ENCODE assay signal across 8 cellular contexts in the genomic region with DNA sequence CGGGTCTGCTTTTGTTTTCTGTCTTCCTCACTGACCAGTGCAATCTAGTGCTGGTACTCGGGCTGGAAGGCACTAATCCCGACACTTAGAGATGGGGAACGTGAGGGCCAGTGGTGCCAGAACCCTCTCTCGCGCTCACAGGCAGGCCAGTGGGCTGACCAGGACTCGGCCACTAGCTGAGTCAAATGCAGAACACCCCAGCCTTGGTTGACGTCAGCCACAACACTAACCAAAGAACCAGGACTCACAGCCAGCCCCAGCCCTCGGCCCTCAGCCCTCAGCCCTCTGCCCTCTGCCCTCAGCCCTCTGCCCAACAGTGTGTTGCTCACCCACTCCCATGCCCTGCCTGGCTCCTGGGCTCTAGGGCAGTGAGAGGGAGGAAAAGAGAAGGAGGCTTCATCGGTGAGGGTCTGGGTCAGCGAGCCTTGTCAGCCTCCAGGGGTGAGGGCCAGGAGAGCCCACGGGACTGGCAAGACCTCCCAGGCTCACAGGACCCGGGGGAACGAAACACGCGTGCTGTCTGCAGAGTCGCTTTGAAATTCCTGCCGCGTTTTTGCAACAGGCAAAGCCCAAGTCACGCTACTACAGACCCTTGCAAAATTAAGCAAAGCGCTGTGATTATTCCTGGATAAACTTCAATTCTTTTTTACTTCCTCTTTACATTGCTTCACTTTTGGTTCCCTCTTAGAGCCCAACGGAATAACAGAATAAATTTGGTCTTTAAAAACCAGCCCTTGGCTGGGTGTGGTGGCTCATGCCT. TPM values are rescaled to one million over a fixed set of nuclear protein-coding genes. Genes with fewer than 3 reads are reported as not detected.
DNase-seq lines count a peak whose midpoint lies in the region; ATAC-seq and TF ChIP-seq lines count a peak whose summit lies in the region.

No MANE protein-coding gene starts in this region.

- peaks cover 0 to 2% (median 0%) of the 10 kb centered on the region in 7 donors for H3K9me3 Mint-ChIP-seq in CD14-positive monocyte
- no peaks in the 10 kb centered on the region for H3K9me3 Mint-ChIP-seq in stimulated activated naive CD8-positive, alpha-beta T cell treated with anti-CD3 and anti-CD28 coated beads, Interleukin-15, amount 100 ng/mL, for 72 hours

- ATAC-seq in GM19351 (IDR thresholded peaks at IDR 0.05; ENCODE audit: unreplicated experiment) (no peak), HG03039 (IDR thresholded peaks at IDR 0.05; ENCODE audit: unreplicated experiment) (no peak)
- no peak for ATAC-seq in stimulated activated naive CD8-positive, alpha-beta T cell treated with anti-CD3 and anti-CD28 coated beads, Interleukin-15, amount 100 ng/mL, for 72 hours

- DNase-seq in CD14-positive monocyte (ENCODE audit: low spot score) (peak; percentile 76), SIG-M5 treated with dmso at 0.1 percent for 504 hours (lab: John Stamatoyannopoulos, UW; ENCODE audit: unreplicated experiment) (peak; percentile 94), fibroblast of pulmonary artery (ENCODE audit: low read depth) (peak; percentile 36), pons (ENCODE audit: low spot score) (peak; percentile 69), NAMALWA (ENCODE audit: low spot score) (no peak)
- no peak for DNase-seq in stimulated activated naive CD8-positive, alpha-beta T cell treated with anti-CD3 and anti-CD28 coated beads, Interleukin-15, amount 100 ng/mL, for 72 hours

- peaks cover 56% of the 10 kb centered on the region for H3K4me1 Mint-ChIP-seq in CD14-positive monocyte
- peaks cover 8% of the 10 kb centered on the region for H3K4me1 Mint-ChIP-seq in stimulated activated naive CD8-positive, alpha-beta T cell treated with anti-CD3 and anti-CD28 coated beads, Interleukin-15, amount 100 ng/mL, for 72 hours

- H3K36me3 Mint-ChIP-seq in CD14-positive monocyte: peaks cover 40 to 59% of the 10 kb centered on the region in 2 donors

- H3K27me3 Mint-ChIP-seq in CD14-positive monocyte (ENCODE audit: low read depth in 3 of 3): peaks cover 0 to 4% (median 1%) of the 10 kb centered on the region in 3 donors
- no peaks in the 10 kb centered on the region for H3K27me3 Mint-ChIP-seq in stimulated activated naive CD8-positive, alpha-beta T cell treated with anti-CD3 and anti-CD28 coated beads, Interleukin-15, amount 100 ng/mL, for 72 hours

- H3K4me3 Mint-ChIP-seq in CD14-positive monocyte: peak overlapping the region; percentile 73 to 90
- no peak overlapping the region for H3K4me3 Mint-ChIP-seq in stimulated activated naive CD8-positive, alpha-beta T cell treated with anti-CD3 and anti-CD28 coated beads, Interleukin-15, amount 100 ng/mL, for 72 hours

- TF ChIP-seq CTCF in CD14-positive monocyte (IDR thresholded peaks at IDR 0.05) (no peak), fibroblast of pulmonary artery (IDR thresholded peaks at IDR 0.05; ENCODE audit: low read length, missing control alignments) (no peak)

- intact Hi-C loops in CD14-positive monocyte (cut with micrococcal nuclease): no loop called here

- H3K27ac Mint-ChIP-seq in CD14-positive monocyte: peak overlapping the region; percentile 94 to 99 (median 98)
- H3K27ac Mint-ChIP-seq in stimulated activated naive CD8-positive, alpha-beta T cell treated with anti-CD3 and anti-CD28 coated beads, Interleukin-15, amount 100 ng/mL, for 72 hours: no peak overlapping the region

- H3K4me3 ChIP-seq in fibroblast of pulmonary artery (replicated peaks; ENCODE audit: low read depth, low read length): peak overlapping the region; percentile 43

RNA-seq across cellular contexts. Expression of a gene that starts 27.5 kb away (rescaled TPM):
- polyA plus RNA-seq in CD14-positive monocyte: 10 to 100 TPM; 14.0 to 15.6 TPM

RNA-seq across cellular contexts. Expression of a gene that starts 49.4 kb away (rescaled TPM):
- polyA plus RNA-seq in CD14-positive monocyte: 10 to 100 TPM; 23.4 to 28.4 TPM

Comparison
In these comparisons a context has a peak if more than half of its experiments do, and no peak if none do; other contexts are left out.
1. DNase-seq: peak in CD14-positive monocyte (single experiment), SIG-M5 treated with dmso at 0.1 percent for 504 hours (single experiment), fibroblast of pulmonary artery (single experiment) and pons (single experiment); none in NAMALWA (single experiment) and stimulated activated naive CD8-positive, alpha-beta T cell treated with anti-CD3 and anti-CD28 coated beads, Interleukin-15, amount 100 ng/mL, for 72 hours (0 of 2).
2. H3K27ac Mint-ChIP-seq: peak in CD14-positive monocyte (7 of 7); none in stimulated activated naive CD8-positive, alpha-beta T cell treated with anti-CD3 and anti-CD28 coated beads, Interleukin-15, amount 100 ng/mL, for 72 hours (0 of 2).
3. H3K4me3 Mint-ChIP-seq: peak in CD14-positive monocyte (2 of 2); none in stimulated activated naive CD8-positive, alpha-beta T cell treated with anti-CD3 and anti-CD28 coated beads, Interleukin-15, amount 100 ng/mL, for 72 hours (0 of 2).